In genomic region chr2:112184121-112184520, GRCh38 we compare ENCODE assay signal across 23 cellular contexts. TPM values are rescaled to one million over a fixed set of nuclear protein-coding genes. Genes with fewer than 3 reads are reported as not detected.
DNase-seq lines count a peak whose midpoint lies in the region; ATAC-seq and TF ChIP-seq lines count a peak whose summit lies in the region.
"Had no signal": no experiment of that assay in that cellular context is flagged by ENCODE, and none has a peak within 500 bp of the region (broad histone marks: within the 10 kb centered on the region; RNA-seq: fewer than 3 reads in every experiment).

No MANE protein-coding gene starts in this region.

- H3K4me2 ChIP-seq in BLaER1 treated with 17β-estradiol and CSF1 and Interleukin-3, amounts not matched to agents 10 nM and 100 nM, result peak overlapping the region in 9 of 11 experiments; percentile 52 to 77 (median 64); a peak in 18 of 22 replicates

- H3K27me3 Mint-ChIP-seq in activated CD4-positive, alpha-beta T cell treated with anti-CD3 and anti-CD28 coated beads, Interleukin-2, amount 10 ng/mL, durations not matched to agents 7 days and 5 days, result no peaks in the 10 kb centered on the region
- H3K27me3 Mint-ChIP-seq in T-cell (no peaks in the 10 kb centered on the region), natural killer cell (ENCODE audit: low read depth in 2 of 2) (peaks cover 22 to 30% of the 10 kb centered on the region in 2 donors)
- peaks cover 16 to 25% of the 10 kb centered on the region in 2 donors for H3K27me3 Mint-ChIP-seq in CD8-positive, alpha-beta memory T cell
- H3K27me3 Mint-ChIP-seq: brain had no signal

- peaks cover 13 to 76% (median 71%) of the 10 kb centered on the region in 10 experiments for H3K4me1 ChIP-seq in BLaER1 treated with 17β-estradiol and CSF1 and Interleukin-3, amounts not matched to agents 10 nM and 100 nM
- peaks cover 0 to 5% (median 2%) of the 10 kb centered on the region in 4 donors for H3K4me1 ChIP-seq in esophagus muscularis mucosa
- peaks cover 56% of the 10 kb centered on the region for H3K4me1 ChIP-seq in CD8-positive, alpha-beta memory T cell (ENCODE audit: insufficient read depth, low read length)
- H3K4me1 ChIP-seq: Caco-2, foreskin keratinocyte, prostate gland, upper lobe of right lung had no signal

- H3K27ac ChIP-seq in BLaER1 treated with 17β-estradiol and CSF1 and Interleukin-3, amounts not matched to agents 10 nM and 100 nM, result no peak overlapping the region
- H3K27ac ChIP-seq in esophagus muscularis mucosa (replicated peaks in 1 of 4), result no peak overlapping the region
- no peak overlapping the region for H3K27ac ChIP-seq in CD8-positive, alpha-beta memory T cell (ENCODE audit: low read depth, low read length)
- H3K27ac ChIP-seq: foreskin keratinocyte, neutrophil, prostate gland, upper lobe of right lung had no signal

- peaks cover 71% of the 10 kb centered on the region for H3K4me1 Mint-ChIP-seq in activated CD4-positive, alpha-beta T cell treated with anti-CD3 and anti-CD28 coated beads, Interleukin-2, amount 10 ng/mL, durations not matched to agents 7 days and 5 days
- H3K4me1 Mint-ChIP-seq in T-cell, result peaks cover 70 to 87% (median 82%) of the 10 kb centered on the region in 3 donors
- H3K4me1 Mint-ChIP-seq in CD8-positive, alpha-beta memory T cell, result peaks cover 28 to 40% (median 29%) of the 10 kb centered on the region in 3 donors
- H3K4me1 Mint-ChIP-seq in natural killer cell, result peaks cover 15 to 19% of the 10 kb centered on the region in 2 donors

- peak overlapping the region; percentile 90 for H3K27ac Mint-ChIP-seq in activated CD4-positive, alpha-beta T cell treated with anti-CD3 and anti-CD28 coated beads, Interleukin-2, amount 10 ng/mL, durations not matched to agents 7 days and 5 days
- H3K27ac Mint-ChIP-seq in T-cell (peak overlapping the region; percentile 94 to 97), natural killer cell (no peak overlapping the region)
- peak overlapping the region in 2 of 8 donors; percentile 17 to 52 for H3K27ac Mint-ChIP-seq in CD8-positive, alpha-beta memory T cell
- H3K27ac Mint-ChIP-seq: brain had no signal

- H3K27me3 ChIP-seq in BLaER1 treated with 17β-estradiol and CSF1 and Interleukin-3, amounts not matched to agents 10 nM and 100 nM, result peaks cover 18 to 33% (median 24%) of the 10 kb centered on the region in 11 experiments
- peaks cover 0 to 37% (median 8%) of the 10 kb centered on the region in 4 donors for H3K27me3 ChIP-seq in esophagus muscularis mucosa
- no peaks in the 10 kb centered on the region for H3K27me3 ChIP-seq in CD8-positive, alpha-beta memory T cell (ENCODE audit: insufficient read depth, low read length, poor library complexity, severe bottlenecking)

- peaks cover 19 to 36% (median 29%) of the 10 kb centered on the region in 11 experiments for H3K9me3 ChIP-seq in BLaER1 treated with 17β-estradiol and CSF1 and Interleukin-3, amounts not matched to agents 10 nM and 100 nM (replicated peaks in 1 of 11)
- no peaks in the 10 kb centered on the region for H3K9me3 ChIP-seq in esophagus muscularis mucosa
- H3K9me3 ChIP-seq in CD8-positive, alpha-beta memory T cell (ENCODE audit: low read length), result no peaks in the 10 kb centered on the region
- H3K9me3 ChIP-seq: Caco-2, neutrophil, prostate gland, upper lobe of right lung had no signal

- TF ChIP-seq CTCF in esophagus muscularis mucosa (IDR thresholded peaks at IDR 0.05) (no peak), natural killer cell (IDR thresholded peaks at IDR 0.05) (no peak)

- TF ChIP-seq EP300 in esophagus muscularis mucosa (IDR thresholded peaks at IDR 0.05), result no peak

- DNase-seq in activated CD4-positive, alpha-beta T cell treated with anti-CD3 and anti-CD28 coated beads, Interleukin-2, amount 10 ng/mL, durations not matched to agents 7 days and 5 days, result no peak
- DNase-seq in activated CD4-positive, alpha-beta T cell treated with anti-CD3 and anti-CD28 coated beads, Interleukin-2, amount 50 U/mL, for 48 hours, result no peak
- DNase-seq in T-cell, result no peak
- peak; percentile 78 for DNase-seq in esophagus muscularis mucosa (ENCODE audit: extremely low spot score)
- DNase-seq in CD8-positive, alpha-beta memory T cell, result no peak
- no peak for DNase-seq in natural killer cell
- DNase-seq: activated CD4-positive, CD25-positive, alpha-beta regulatory T cell treated with anti-CD3 and anti-CD28 coated beads, Interleukin-2, amount 50 U/mL, for 72 hours; activated CD8-positive, alpha-beta memory T cell treated with anti-CD3 and anti-CD28 coated beads, Interleukin-2, amount 50 U/mL, for 48 hours; Caco-2; DMS79; foreskin keratinocyte; GF-D8; Karpas-422; left cardiac atrium; NCI-H1048; NCI-H187; NCI-H526; upper lobe of right lung had no signal

- H3K36me3 Mint-ChIP-seq in activated CD4-positive, alpha-beta T cell treated with anti-CD3 and anti-CD28 coated beads, Interleukin-2, amount 10 ng/mL, durations not matched to agents 7 days and 5 days (ENCODE audit: low read depth), result peaks cover 35% of the 10 kb centered on the region
- H3K36me3 Mint-ChIP-seq in T-cell (peaks cover 18% of the 10 kb centered on the region), natural killer cell (no peaks in the 10 kb centered on the region)
- no peaks in the 10 kb centered on the region for H3K36me3 Mint-ChIP-seq in CD8-positive, alpha-beta memory T cell

- CTCF ChIA-PET in activated CD4-positive, alpha-beta T cell treated with anti-CD3 and anti-CD28 coated beads, Interleukin-2, amount 10 ng/mL, durations not matched to agents 7 days and 5 days (lab: Charles Lee), result interaction anchor here (2.7 to 3.2 kb wide), 2 partner anchors 9 to 11 kb away, joined by 6 to 8 read pairs; no protein-coding TSS in a partner anchor
- CTCF ChIA-PET in T-cell (lab: Charles Lee), result no interaction called here
- CTCF ChIA-PET in CD8-positive, alpha-beta memory T cell (lab: Charles Lee), result no interaction called here

- H3K9ac ChIP-seq in BLaER1 treated with 17β-estradiol and CSF1 and Interleukin-3, amounts not matched to agents 10 nM and 100 nM, result no peak overlapping the region

- H4K20me1 ChIP-seq in BLaER1 treated with 17β-estradiol and CSF1 and Interleukin-3, amounts not matched to agents 10 nM and 100 nM, result no peaks in the 10 kb centered on the region

- TF ChIP-seq POLR2A in esophagus muscularis mucosa (IDR thresholded peaks at IDR 0.05; ENCODE audit: low read depth), result no peak

- no peak for ATAC-seq in T-cell (replicated peaks in 1 of 4)
- no peak for ATAC-seq in GM21526 (IDR thresholded peaks at IDR 0.05; ENCODE audit: low FRiP score, unreplicated experiment)
- ATAC-seq in natural killer cell, result no peak
- ATAC-seq: foreskin keratinocyte, left cardiac atrium, upper lobe of right lung had no signal

- no peaks in the 10 kb centered on the region for H3K36me3 ChIP-seq in BLaER1 treated with 17β-estradiol and CSF1 and Interleukin-3, amounts not matched to agents 10 nM and 100 nM
- H3K36me3 ChIP-seq in esophagus muscularis mucosa, result no peaks in the 10 kb centered on the region
- H3K36me3 ChIP-seq in CD8-positive, alpha-beta memory T cell (ENCODE audit: insufficient read depth, low read length), result no peaks in the 10 kb centered on the region
- H3K36me3 ChIP-seq: neutrophil, prostate gland, upper lobe of right lung had no signal

- POLR2A ChIA-PET in activated CD4-positive, alpha-beta T cell treated with anti-CD3 and anti-CD28 coated beads, Interleukin-2, amount 10 ng/mL, durations not matched to agents 7 days and 5 days (lab: Charles Lee), result no interaction called here
- POLR2A ChIA-PET in T-cell (lab: Charles Lee), result no interaction called here
- POLR2A ChIA-PET in CD8-positive, alpha-beta memory T cell (lab: Charles Lee), result no interaction called here

- no peak overlapping the region for H3K4me3 Mint-ChIP-seq in activated CD4-positive, alpha-beta T cell treated with anti-CD3 and anti-CD28 coated beads, Interleukin-2, amount 10 ng/mL, durations not matched to agents 7 days and 5 days
- H3K4me3 Mint-ChIP-seq in T-cell, result peak overlapping the region in 2 of 3 donors; percentile 83 to 89
- H3K4me3 Mint-ChIP-seq in CD8-positive, alpha-beta memory T cell, result no peak overlapping the region
- H3K4me3 Mint-ChIP-seq in natural killer cell, result no peak overlapping the region
- H3K4me3 Mint-ChIP-seq: brain had no signal

- no peak overlapping the region for H3K4me3 ChIP-seq in BLaER1 treated with 17β-estradiol and CSF1 and Interleukin-3, amounts not matched to agents 10 nM and 100 nM
- no peak overlapping the region for H3K4me3 ChIP-seq in esophagus muscularis mucosa
- no peak overlapping the region for H3K4me3 ChIP-seq in CD8-positive, alpha-beta memory T cell (ENCODE audit: low read length)
- H3K4me3 ChIP-seq: prostate gland, upper lobe of right lung had no signal

- H3K9me3 Mint-ChIP-seq in activated CD4-positive, alpha-beta T cell treated with anti-CD3 and anti-CD28 coated beads, Interleukin-2, amount 10 ng/mL, durations not matched to agents 7 days and 5 days, result peaks cover 3% of the 10 kb centered on the region
- H3K9me3 Mint-ChIP-seq in T-cell (no peaks in the 10 kb centered on the region), natural killer cell (no peaks in the 10 kb centered on the region)
- peaks cover 0 to 4% (median 0%) of the 10 kb centered on the region in 5 donors for H3K9me3 Mint-ChIP-seq in CD8-positive, alpha-beta memory T cell

- 84% methylated on average over 7 of the region's 8 CpGs for WGBS in esophagus muscularis mucosa

- intact Hi-C loops in esophagus muscularis mucosa (cut with DNase I) (no loop called here), natural killer cell (cut with micrococcal nuclease) (no loop called here)

RNA-seq across cellular contexts. Expression of gene FBLN7, which starts 45.9 kb away (rescaled TPM):
- 1 to 10 TPM; 7.9 to 8.3 TPM for total RNA-seq in activated CD4-positive, alpha-beta T cell treated with anti-CD3 and anti-CD28 coated beads, Interleukin-2, amount 10 ng/mL, durations not matched to agents 7 days and 5 days
- total RNA-seq in T-cell (10 to 100 TPM; 11.9 to 68.5 (median 48.8) TPM), esophagus muscularis mucosa (1 to 10 TPM; 1.1 to 2.1 (median 1.8) TPM), natural killer cell (under 1 TPM in 2 of 3 donors, not detected in 1; 0.25 to 0.48 TPM)
- total RNA-seq in CD8-positive, alpha-beta memory T cell, result 1 to 10 TPM; 2.1 to 2.2 TPM
- 1.4 TPM for polyA plus RNA-seq in CD8-positive, alpha-beta memory T cell

Comparison
In these comparisons a context has a peak if more than half of its experiments do, and no peak if none do; other contexts are left out.
1. H3K27ac Mint-ChIP-seq: peak in activated CD4-positive, alpha-beta T cell treated with anti-CD3 and anti-CD28 coated beads, Interleukin-2, amount 10 ng/mL, durations not matched to agents 7 days and 5 days (single experiment) and T-cell (2 of 2); none in natural killer cell (0 of 2).
2. H3K4me3 Mint-ChIP-seq: peak in T-cell (2 of 3); none in activated CD4-positive, alpha-beta T cell treated with anti-CD3 and anti-CD28 coated beads, Interleukin-2, amount 10 ng/mL, durations not matched to agents 7 days and 5 days (single experiment), CD8-positive, alpha-beta memory T cell (0 of 7) and natural killer cell (single experiment).